In genomic region chr14:65791551-65791981, GRCh38 we compare ENCODE assay signal across 9 cellular contexts.
DNase-seq lines count a peak whose midpoint lies in the region; ATAC-seq and FAIRE-seq lines count a peak whose summit lies in the region.
"Had no signal": no experiment of that assay in that cellular context is flagged by ENCODE, and none has a peak within 500 bp of the region (broad histone marks: within the 10 kb centered on the region; RNA-seq: fewer than 3 reads in every experiment).

No MANE protein-coding gene starts in this region.

- peak; percentile 66 for FAIRE-seq in RCC 7860 (lab: Jason Lieb, UNC)

- DNase-seq in activated T-cell treated with anti-CD3 and anti-CD28 coated beads, Interleukin-2, amount 50 U/mL, for 72 hours = peak; percentile 28 to 40
- no peak for DNase-seq in activated T-cell treated with anti-CD3 and anti-CD28 coated beads, Interleukin-2, amount 50 U/mL, for 1 hour
- DNase-seq in RCC 7860 (ENCODE audit: low spot score) (peak; percentile 83), NCI-H187 treated with DMSO at 0.1 percent for 48 hours (lab: John Stamatoyannopoulos, UW) (no peak)
- DNase-seq: left colon had no signal

- H3K27ac Mint-ChIP-seq in activated T-cell treated with anti-CD3 and anti-CD28 coated beads, Interleukin-2, amount 50 U/mL, for 72 hours = no peak overlapping the region
- no peak overlapping the region for H3K27ac Mint-ChIP-seq in stimulated activated memory B cell treated with anti-CD40 and anti-IgM and Interleukin-4, amounts not matched to agents 10 μg/mL and 1 μg/mL and 100 μg/mL, for 72 hours

- H3K36me3 Mint-ChIP-seq in activated T-cell treated with anti-CD3 and anti-CD28 coated beads, Interleukin-2, amount 50 U/mL, for 72 hours (ENCODE audit: insufficient read depth in 2 of 2) = no peaks in the 10 kb centered on the region
- no peaks in the 10 kb centered on the region for H3K36me3 Mint-ChIP-seq in stimulated activated memory B cell treated with anti-CD40 and anti-IgM and Interleukin-4, amounts not matched to agents 10 μg/mL and 1 μg/mL and 100 μg/mL, for 72 hours

- no peaks in the 10 kb centered on the region for H3K9me3 Mint-ChIP-seq in activated T-cell treated with anti-CD3 and anti-CD28 coated beads, Interleukin-2, amount 50 U/mL, for 72 hours
- no peaks in the 10 kb centered on the region for H3K9me3 Mint-ChIP-seq in stimulated activated memory B cell treated with anti-CD40 and anti-IgM and Interleukin-4, amounts not matched to agents 10 μg/mL and 1 μg/mL and 100 μg/mL, for 72 hours

- no peaks in the 10 kb centered on the region for H3K4me1 Mint-ChIP-seq in activated T-cell treated with anti-CD3 and anti-CD28 coated beads, Interleukin-2, amount 50 U/mL, for 72 hours (ENCODE audit: low read depth)
- no peaks in the 10 kb centered on the region for H3K4me1 Mint-ChIP-seq in stimulated activated memory B cell treated with anti-CD40 and anti-IgM and Interleukin-4, amounts not matched to agents 10 μg/mL and 1 μg/mL and 100 μg/mL, for 72 hours

- no peak overlapping the region for H3K4me3 Mint-ChIP-seq in activated T-cell treated with anti-CD3 and anti-CD28 coated beads, Interleukin-2, amount 50 U/mL, for 72 hours
- no peak overlapping the region for H3K4me3 Mint-ChIP-seq in stimulated activated memory B cell treated with anti-CD40 and anti-IgM and Interleukin-4, amounts not matched to agents 10 μg/mL and 1 μg/mL and 100 μg/mL, for 72 hours

- peaks cover 2% of the 10 kb centered on the region for H3K27me3 Mint-ChIP-seq in activated T-cell treated with anti-CD3 and anti-CD28 coated beads, Interleukin-2, amount 50 U/mL, for 72 hours (ENCODE audit: low read depth)
- no peaks in the 10 kb centered on the region for H3K27me3 Mint-ChIP-seq in stimulated activated memory B cell treated with anti-CD40 and anti-IgM and Interleukin-4, amounts not matched to agents 10 μg/mL and 1 μg/mL and 100 μg/mL, for 72 hours

- peak; percentile 69 to 98 for ATAC-seq in activated T-cell treated with anti-CD3 and anti-CD28 coated beads, Interleukin-2, amount 50 U/mL, for 72 hours (replicated peaks in 1 of 2)
- ATAC-seq in esophagus mucosa (peak; percentile 31), HG02970 (IDR thresholded peaks at IDR 0.05; ENCODE audit: low FRiP score, unreplicated experiment) (no peak), GM21367 (IDR thresholded peaks at IDR 0.05; ENCODE audit: unreplicated experiment) (no peak)
- ATAC-seq in stimulated activated memory B cell treated with anti-CD40 and anti-IgM and Interleukin-4, amounts not matched to agents 10 μg/mL and 1 μg/mL and 100 μg/mL, for 72 hours = peak; percentile 40
- ATAC-seq: left colon had no signal

Comparison
In these comparisons a context has a peak if more than half of its experiments do, and no peak if none do; other contexts are left out.
1. DNase-seq: peak in activated T-cell treated with anti-CD3 and anti-CD28 coated beads, Interleukin-2, amount 50 U/mL, for 72 hours (2 of 2) and RCC 7860 (single experiment); none in activated T-cell treated with anti-CD3 and anti-CD28 coated beads, Interleukin-2, amount 50 U/mL, for 1 hour (single experiment) and NCI-H187 treated with DMSO at 0.1 percent for 48 hours (single experiment).
2. ATAC-seq: peak in activated T-cell treated with anti-CD3 and anti-CD28 coated beads, Interleukin-2, amount 50 U/mL, for 72 hours (2 of 2), esophagus mucosa (single experiment) and stimulated activated memory B cell treated with anti-CD40 and anti-IgM and Interleukin-4, amounts not matched to agents 10 μg/mL and 1 μg/mL and 100 μg/mL, for 72 hours (single experiment); none in HG02970 (single experiment) and GM21367 (single experiment).